In genomic region chr2:127020536-127020935, GRCh38 we compare ENCODE assay signal across 35 cellular contexts.
"Had no signal": no experiment of that assay in that cellular context is flagged by ENCODE, and none has a peak within 500 bp of the region (broad histone marks: within the 10 kb centered on the region; RNA-seq: fewer than 3 reads in every experiment).

No MANE protein-coding gene starts in this region.

- H3K27me3 ChIP-seq: adrenal gland, body of pancreas, brain microvascular endothelial cell had no signal

- DNase-seq: activated B cell treated with CpG ODN at 0.5 μM for 24 hours; activated CD4-positive, alpha-beta memory T cell treated with anti-CD3 and anti-CD28 coated beads for 36 hours; activated CD4-positive, alpha-beta T cell treated with anti-CD3 and anti-CD28 coated beads for 4 hours; activated CD4-positive, alpha-beta T cell treated with anti-CD3 and anti-CD28 coated beads, Interleukin-2, amount 10 ng/mL, durations not matched to agents 24 days and 14 days; activated CD4-positive, alpha-beta T cell treated with anti-CD3 and anti-CD28 coated beads, Interleukin-2, amount 50 U/mL, for 1 hour; activated CD4-positive, alpha-beta T cell treated with anti-CD3 and anti-CD28 coated beads, Interleukin-2, amount 50 U/mL, for 4 hours; activated CD4-positive, CD25-positive, alpha-beta regulatory T cell treated with anti-CD3 and anti-CD28 coated beads, Interleukin-2, amount 50 U/mL, for 72 hours; activated CD8-positive, alpha-beta memory T cell treated with anti-CD3 and anti-CD28 coated beads, Interleukin-2, amount 50 U/mL, for 4 hours; activated CD8-positive, alpha-beta T cell treated with anti-CD3 and anti-CD28 coated beads for 36 hours; activated effector memory CD4-positive, alpha-beta T cell treated with anti-CD3 and anti-CD28 coated beads, Interleukin-2, amount 50 U/mL, for 16 hours; activated gamma-delta T cell treated with Interleukin-2 at 50 U/mL for 16 hours; activated naive CD4-positive, alpha-beta T cell; activated naive CD4-positive, alpha-beta T cell treated with anti-CD3 and anti-CD28 coated beads for 36 hours; activated naive CD4-positive, alpha-beta T cell treated with anti-CD3 and anti-CD28 coated beads, Interleukin-2, amount 50 U/mL, for 16 hours; activated naive CD8-positive, alpha-beta T cell treated with anti-CD3 and anti-CD28 coated beads for 36 hours; activated T-cell treated with anti-CD3 and anti-CD28 coated beads for 4 hours; activated T-cell treated with anti-CD3 and anti-CD28 coated beads, Interleukin-2, amount 50 U/mL, for 1 hour; activated T-cell treated with anti-CD3 and anti-CD28 coated beads, Interleukin-2, amount 50 U/mL, for 4 hours; activated T-cell treated with anti-CD3 and anti-CD28 coated beads, Interleukin-2, amount 50 U/mL, for 72 hours; adrenal gland; amniotic stem cell; aorta; body of pancreas; brain microvascular endothelial cell; central memory CD4-positive, alpha-beta T cell; T-helper 1 cell; T-helper 2 cell; T-helper 9 cell had no signal

- H3K27ac ChIP-seq: adrenal gland, body of pancreas, brain microvascular endothelial cell, breast epithelium, VCaP had no signal

- H3K36me3 ChIP-seq: adrenal gland, brain microvascular endothelial cell, breast epithelium had no signal

- H3K4me3 ChIP-seq: adrenal gland, body of pancreas, breast epithelium had no signal

- H3K36me3 Mint-ChIP-seq: activated CD4-positive, alpha-beta memory T cell treated with anti-CD3 and anti-CD28 coated beads for 36 hours; activated naive CD8-positive, alpha-beta T cell treated with anti-CD3 and anti-CD28 coated beads for 36 hours had no signal

- H3K4me3 Mint-ChIP-seq: activated B cell treated with CpG ODN at 0.5 μM for 24 hours; activated CD4-positive, alpha-beta memory T cell treated with anti-CD3 and anti-CD28 coated beads for 36 hours; activated CD4-positive, alpha-beta T cell treated with anti-CD3 and anti-CD28 coated beads, Interleukin-2, amount 10 ng/mL, durations not matched to agents 24 days and 14 days; activated CD8-positive, alpha-beta T cell treated with anti-CD3 and anti-CD28 coated beads for 36 hours; activated naive CD4-positive, alpha-beta T cell treated with anti-CD3 and anti-CD28 coated beads for 36 hours; activated naive CD8-positive, alpha-beta T cell treated with anti-CD3 and anti-CD28 coated beads for 36 hours; activated T-cell treated with anti-CD3 and anti-CD28 coated beads, Interleukin-2, amount 50 U/mL, for 4 hours; activated T-cell treated with anti-CD3 and anti-CD28 coated beads, Interleukin-2, amount 50 U/mL, for 72 hours; activated T-helper 1 cell treated with anti-CD3 and anti-CD28 coated beads, Interleukin-12 subunit alpha, Interleukin-12 subunit beta, Interleukin-2, Interleukin-4 antibody, amounts not matched to agents 30 ng/mL and 10 ng/mL and 1 ng/mL, durations not matched to agents 14 hours and 24 hours and 36 hours; activated T-helper 17 cell treated with anti-CD3 and anti-CD28 coated beads, Interleukin-2, amount 50 U/mL, for 72 hours; T-helper 1 cell treated with Interleukin-12 subunit alpha and Interleukin-12 subunit beta and Interleukin-4 antibody, amounts not matched to agents 30 μg/mL and 1 μg/mL, for 36 hours; T-helper 2 cell treated with Interferon-gamma antibody and Interleukin-4, amounts not matched to agents 5 μg/mL and 100 μg/mL, for 36 hours had no signal

- H3K9me3 ChIP-seq: adrenal gland, body of pancreas had no signal

- H3K27ac Mint-ChIP-seq: activated B cell treated with CpG ODN at 0.5 μM for 24 hours; activated CD4-positive, alpha-beta memory T cell treated with anti-CD3 and anti-CD28 coated beads for 36 hours; activated CD4-positive, alpha-beta T cell treated with anti-CD3 and anti-CD28 coated beads, Interleukin-2, amount 10 ng/mL, durations not matched to agents 24 days and 14 days; activated CD8-positive, alpha-beta T cell treated with anti-CD3 and anti-CD28 coated beads for 36 hours; activated naive CD4-positive, alpha-beta T cell treated with anti-CD3 and anti-CD28 coated beads for 36 hours; activated naive CD4-positive, alpha-beta T cell treated with anti-CD3 and anti-CD28 coated beads, Interleukin-2, amount 50 U/mL, for 72 hours; activated naive CD8-positive, alpha-beta T cell treated with anti-CD3 and anti-CD28 coated beads for 36 hours; activated T-cell treated with anti-CD3 and anti-CD28 coated beads, Interleukin-2, amount 50 U/mL, for 72 hours; activated T-helper 1 cell treated with anti-CD3 and anti-CD28 coated beads, Interleukin-12 subunit alpha, Interleukin-12 subunit beta, Interleukin-2, Interleukin-4 antibody, amounts not matched to agents 30 ng/mL and 10 ng/mL and 1 ng/mL, durations not matched to agents 14 hours and 24 hours and 36 hours; activated T-helper 17 cell treated with anti-CD3 and anti-CD28 coated beads, Interleukin-2, amount 50 U/mL, for 72 hours; T-helper 1 cell treated with Interleukin-12 subunit alpha and Interleukin-12 subunit beta and Interleukin-4 antibody, amounts not matched to agents 30 μg/mL and 1 μg/mL, for 36 hours; T-helper 2 cell treated with Interferon-gamma antibody and Interleukin-4, amounts not matched to agents 5 μg/mL and 100 μg/mL, for 36 hours had no signal

- ATAC-seq: activated CD8-positive, alpha-beta T cell treated with anti-CD3 and anti-CD28 coated beads for 36 hours; activated naive CD4-positive, alpha-beta T cell treated with anti-CD3 and anti-CD28 coated beads, Interleukin-2, amount 50 U/mL, for 72 hours; activated T-cell treated with anti-CD3 and anti-CD28 coated beads, Interleukin-2, amount 50 U/mL, for 4 hours; activated T-cell treated with anti-CD3 and anti-CD28 coated beads, Interleukin-2, amount 50 U/mL, for 72 hours; activated T-helper 17 cell treated with anti-CD3 and anti-CD28 coated beads, Interleukin-2, amount 50 U/mL, for 72 hours; body of pancreas had no signal

- H3K27me3 Mint-ChIP-seq: activated naive CD8-positive, alpha-beta T cell treated with anti-CD3 and anti-CD28 coated beads for 36 hours; activated T-helper 17 cell treated with anti-CD3 and anti-CD28 coated beads, Interleukin-2, amount 50 U/mL, for 72 hours had no signal

- H3K9me3 Mint-ChIP-seq: activated naive CD4-positive, alpha-beta T cell treated with anti-CD3 and anti-CD28 coated beads for 36 hours; activated naive CD4-positive, alpha-beta T cell treated with anti-CD3 and anti-CD28 coated beads, Interleukin-2, amount 50 U/mL, for 72 hours; activated T-helper 1 cell treated with anti-CD3 and anti-CD28 coated beads, Interleukin-12 subunit alpha, Interleukin-12 subunit beta, Interleukin-2, Interleukin-4 antibody, amounts not matched to agents 30 ng/mL and 10 ng/mL and 1 ng/mL, durations not matched to agents 14 hours and 24 hours and 36 hours; T-helper 2 cell treated with Interferon-gamma antibody and Interleukin-4, amounts not matched to agents 5 μg/mL and 100 μg/mL, for 36 hours had no signal
